Comparison of ENCODE assay signal across 1 cellular context in the genomic region with DNA sequence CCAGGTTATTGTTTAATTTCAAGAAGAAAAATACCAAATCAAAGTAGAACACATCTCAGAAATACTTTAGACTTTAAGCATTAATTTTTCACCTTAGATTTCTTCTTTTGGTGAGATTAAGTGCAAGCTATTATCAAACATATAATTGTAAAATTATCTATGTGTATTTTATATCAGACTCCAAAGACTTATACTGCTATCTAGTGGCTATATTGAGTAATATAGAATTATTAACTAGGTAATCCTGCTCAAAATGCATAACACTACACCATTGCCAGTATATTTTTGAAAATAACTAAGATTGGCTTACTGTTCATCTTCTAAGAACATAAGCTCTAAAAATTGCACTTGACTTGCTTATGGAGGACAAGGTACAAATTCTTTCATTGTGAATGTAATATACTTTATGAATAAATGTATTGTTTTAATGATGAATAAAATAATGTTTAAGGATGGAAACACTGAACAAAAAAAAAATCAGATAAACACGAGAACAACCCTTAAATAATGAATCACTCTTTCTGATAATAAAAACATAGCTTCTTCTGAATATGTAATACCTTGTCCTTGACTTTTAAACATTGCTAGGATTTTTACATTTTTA.
TF ChIP-seq lines count a peak whose summit lies in the region.

No MANE protein-coding gene starts in this region.

TF ChIP-seq in SK-N-SH treated with all-trans-retinoic acid at 6 μM for 48 hours, 23 proteins besides CTCF, POLR2A, EP300 and RAD21 (continued from another document):
- TF ChIP-seq TCF4 (CRISPR knock-in tag; IDR thresholded peaks at IDR 0.05; ENCODE audit: borderline replicate concordance) (no peak), ARNTL (CRISPR knock-in tag; IDR thresholded peaks at IDR 0.05; ENCODE audit: borderline replicate concordance, low read depth) (no peak), ZFP3 (CRISPR knock-in tag; IDR thresholded peaks at IDR 0.05) (no peak)
- TF ChIP-seq, protein P1, sequence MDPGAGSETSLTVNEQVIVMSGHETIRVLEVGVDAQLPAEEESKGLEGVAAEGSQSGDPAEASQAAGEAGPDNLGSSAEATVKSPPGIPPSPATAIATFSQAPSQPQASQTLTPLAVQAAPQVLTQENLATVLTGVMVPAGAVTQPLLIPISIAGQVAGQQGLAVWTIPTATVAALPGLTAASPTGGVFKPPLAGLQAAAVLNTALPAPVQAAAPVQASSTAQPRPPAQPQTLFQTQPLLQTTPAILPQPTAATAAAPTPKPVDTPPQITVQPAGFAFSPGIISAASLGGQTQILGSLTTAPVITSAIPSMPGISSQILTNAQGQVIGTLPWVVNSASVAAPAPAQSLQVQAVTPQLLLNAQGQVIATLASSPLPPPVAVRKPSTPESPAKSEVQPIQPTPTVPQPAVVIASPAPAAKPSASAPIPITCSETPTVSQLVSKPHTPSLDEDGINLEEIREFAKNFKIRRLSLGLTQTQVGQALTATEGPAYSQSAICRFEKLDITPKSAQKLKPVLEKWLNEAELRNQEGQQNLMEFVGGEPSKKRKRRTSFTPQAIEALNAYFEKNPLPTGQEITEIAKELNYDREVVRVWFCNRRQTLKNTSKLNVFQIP (CRISPR knock-in tag; IDR thresholded peaks at IDR 0.05; ENCODE audit: borderline replicate concordance, low read depth): no peak
TF ChIP-seq in SK-N-SH treated with all-trans-retinoic acid at 6 μM for 48 hours: peak in this region for 0.
